Comparison of ENCODE assay signal across 1 cellular context in the genomic region with DNA sequence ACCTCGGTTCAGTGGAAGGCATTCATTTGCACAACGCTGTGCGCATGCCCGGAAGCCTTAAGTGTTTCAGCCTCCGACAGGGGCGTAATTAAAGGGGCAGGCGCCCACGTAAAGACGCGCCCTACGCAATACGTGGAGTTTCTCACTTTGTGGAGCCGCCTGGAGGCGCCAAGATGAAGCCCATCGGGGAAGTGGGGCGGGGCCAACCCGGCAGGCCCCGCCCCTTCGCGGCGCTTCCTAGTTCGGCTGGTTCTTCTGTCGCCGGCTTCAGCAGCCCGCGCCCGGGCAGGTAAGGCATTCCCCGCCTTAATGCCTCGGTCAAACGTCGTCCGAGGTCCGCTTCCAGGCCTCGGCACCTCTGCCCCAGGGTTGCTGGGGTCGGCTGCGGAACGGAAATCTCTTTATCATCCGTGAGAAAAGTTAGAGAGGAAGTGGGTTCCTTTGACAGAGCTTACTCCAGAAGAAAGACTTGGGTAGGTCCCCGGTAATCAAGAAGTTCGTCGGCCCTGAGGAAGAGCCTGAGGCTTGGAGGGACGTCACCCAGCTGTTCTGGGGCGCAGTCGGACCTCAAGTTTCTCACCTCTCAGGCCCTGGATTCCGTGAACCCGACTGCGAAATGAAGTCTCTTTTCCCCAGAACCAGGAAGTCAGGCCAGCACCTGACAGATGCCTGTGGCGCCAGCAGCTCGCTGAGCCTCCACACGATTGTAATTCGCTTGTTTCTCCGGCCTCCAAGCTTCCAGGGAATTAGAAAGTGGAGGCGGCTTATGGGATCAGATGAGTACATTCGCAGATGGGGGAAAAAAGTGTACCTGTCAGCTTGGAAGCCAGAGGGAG.
TF ChIP-seq lines count a peak whose summit lies in the region.

A gene (plus strand): TSS at position 224 of the 836 bp plus-strand sequence. CDS start 9,161 bp downstream, outside the sequence.
A gene with protein sequence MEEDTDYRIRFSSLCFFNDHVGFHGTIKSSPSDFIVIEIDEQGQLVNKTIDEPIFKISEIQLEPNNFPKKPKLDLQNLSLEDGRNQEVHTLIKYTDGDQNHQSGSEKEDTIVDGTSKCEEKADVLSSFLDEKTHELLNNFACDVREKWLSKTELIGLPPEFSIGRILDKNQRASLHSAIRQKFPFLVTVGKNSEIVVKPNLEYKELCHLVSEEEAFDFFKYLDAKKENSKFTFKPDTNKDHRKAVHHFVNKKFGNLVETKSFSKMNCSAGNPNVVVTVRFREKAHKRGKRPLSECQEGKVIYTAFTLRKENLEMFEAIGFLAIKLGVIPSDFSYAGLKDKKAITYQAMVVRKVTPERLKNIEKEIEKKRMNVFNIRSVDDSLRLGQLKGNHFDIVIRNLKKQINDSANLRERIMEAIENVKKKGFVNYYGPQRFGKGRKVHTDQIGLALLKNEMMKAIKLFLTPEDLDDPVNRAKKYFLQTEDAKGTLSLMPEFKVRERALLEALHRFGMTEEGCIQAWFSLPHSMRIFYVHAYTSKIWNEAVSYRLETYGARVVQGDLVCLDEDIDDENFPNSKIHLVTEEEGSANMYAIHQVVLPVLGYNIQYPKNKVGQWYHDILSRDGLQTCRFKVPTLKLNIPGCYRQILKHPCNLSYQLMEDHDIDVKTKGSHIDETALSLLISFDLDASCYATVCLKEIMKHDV (minus strand): TSS at position 63 of the 836 bp plus-strand sequence. CDS start 3,545 bp downstream, outside the sequence.

TF ChIP-seq in K562, 482 proteins besides CTCF, POLR2A, EP300 and RAD21 (continues in another document):
- 0 out of 2 replicates have a peak, but pooled peaks have one; percentile 8 for TF ChIP-seq MAFK (IDR thresholded peaks at IDR 0.05; ENCODE audit: low read length)
- TF ChIP-seq NCOR1 (IDR thresholded peaks at IDR 0.05) = no peak
- TF ChIP-seq, protein P1, sequence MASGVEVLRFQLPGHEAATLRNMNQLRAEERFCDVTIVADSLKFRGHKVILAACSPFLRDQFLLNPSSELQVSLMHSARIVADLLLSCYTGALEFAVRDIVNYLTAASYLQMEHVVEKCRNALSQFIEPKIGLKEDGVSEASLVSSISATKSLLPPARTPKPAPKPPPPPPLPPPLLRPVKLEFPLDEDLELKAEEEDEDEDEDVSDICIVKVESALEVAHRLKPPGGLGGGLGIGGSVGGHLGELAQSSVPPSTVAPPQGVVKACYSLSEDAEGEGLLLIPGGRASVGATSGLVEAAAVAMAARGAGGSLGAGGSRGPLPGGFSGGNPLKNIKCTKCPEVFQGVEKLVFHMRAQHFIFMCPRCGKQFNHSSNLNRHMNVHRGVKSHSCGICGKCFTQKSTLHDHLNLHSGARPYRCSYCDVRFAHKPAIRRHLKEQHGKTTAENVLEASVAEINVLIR (CRISPR knock-in tag; IDR thresholded peaks at IDR 0.05) = 0 out of 2 replicates have a peak, but pooled peaks have one; percentile 20
- TF ChIP-seq, protein P2, sequence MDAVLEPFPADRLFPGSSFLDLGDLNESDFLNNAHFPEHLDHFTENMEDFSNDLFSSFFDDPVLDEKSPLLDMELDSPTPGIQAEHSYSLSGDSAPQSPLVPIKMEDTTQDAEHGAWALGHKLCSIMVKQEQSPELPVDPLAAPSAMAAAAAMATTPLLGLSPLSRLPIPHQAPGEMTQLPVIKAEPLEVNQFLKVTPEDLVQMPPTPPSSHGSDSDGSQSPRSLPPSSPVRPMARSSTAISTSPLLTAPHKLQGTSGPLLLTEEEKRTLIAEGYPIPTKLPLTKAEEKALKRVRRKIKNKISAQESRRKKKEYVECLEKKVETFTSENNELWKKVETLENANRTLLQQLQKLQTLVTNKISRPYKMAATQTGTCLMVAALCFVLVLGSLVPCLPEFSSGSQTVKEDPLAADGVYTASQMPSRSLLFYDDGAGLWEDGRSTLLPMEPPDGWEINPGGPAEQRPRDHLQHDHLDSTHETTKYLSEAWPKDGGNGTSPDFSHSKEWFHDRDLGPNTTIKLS (IDR thresholded peaks at IDR 0.05; ENCODE audit: borderline replicate concordance, low read depth) = peak; percentile 79
- peak; percentile 63 for TF ChIP-seq POLR2B (IDR thresholded peaks at IDR 0.05; ENCODE audit: low read depth, partially characterized antibody)
- TF ChIP-seq TAF7 (tag; IDR thresholded peaks at IDR 0.05) = 0 out of 2 replicates have a peak, but pooled peaks have one; percentile 20
- no peak for TF ChIP-seq KLF10 (CRISPR knock-in tag; IDR thresholded peaks at IDR 0.05)
- no peak for TF ChIP-seq TOE1 (IDR thresholded peaks at IDR 0.05; ENCODE audit: borderline replicate concordance)
- TF ChIP-seq TOE1 (CRISPR knock-in tag; IDR thresholded peaks at IDR 0.05; ENCODE audit: borderline replicate concordance, low read depth) = no peak
- peak; percentile 47; the same call in 1 of the 2 replicates for TF ChIP-seq GABPA (tag; conservative IDR thresholded peaks at IDR 0.05; ENCODE audit: low read depth)
- TF ChIP-seq, protein P3, sequence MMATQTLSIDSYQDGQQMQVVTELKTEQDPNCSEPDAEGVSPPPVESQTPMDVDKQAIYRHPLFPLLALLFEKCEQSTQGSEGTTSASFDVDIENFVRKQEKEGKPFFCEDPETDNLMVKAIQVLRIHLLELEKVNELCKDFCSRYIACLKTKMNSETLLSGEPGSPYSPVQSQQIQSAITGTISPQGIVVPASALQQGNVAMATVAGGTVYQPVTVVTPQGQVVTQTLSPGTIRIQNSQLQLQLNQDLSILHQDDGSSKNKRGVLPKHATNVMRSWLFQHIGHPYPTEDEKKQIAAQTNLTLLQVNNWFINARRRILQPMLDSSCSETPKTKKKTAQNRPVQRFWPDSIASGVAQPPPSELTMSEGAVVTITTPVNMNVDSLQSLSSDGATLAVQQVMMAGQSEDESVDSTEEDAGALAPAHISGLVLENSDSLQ (IDR thresholded peaks at IDR 0.05) = 0 out of 2 replicates have a peak, but pooled peaks have one; percentile 28
- TF ChIP-seq, protein P4, sequence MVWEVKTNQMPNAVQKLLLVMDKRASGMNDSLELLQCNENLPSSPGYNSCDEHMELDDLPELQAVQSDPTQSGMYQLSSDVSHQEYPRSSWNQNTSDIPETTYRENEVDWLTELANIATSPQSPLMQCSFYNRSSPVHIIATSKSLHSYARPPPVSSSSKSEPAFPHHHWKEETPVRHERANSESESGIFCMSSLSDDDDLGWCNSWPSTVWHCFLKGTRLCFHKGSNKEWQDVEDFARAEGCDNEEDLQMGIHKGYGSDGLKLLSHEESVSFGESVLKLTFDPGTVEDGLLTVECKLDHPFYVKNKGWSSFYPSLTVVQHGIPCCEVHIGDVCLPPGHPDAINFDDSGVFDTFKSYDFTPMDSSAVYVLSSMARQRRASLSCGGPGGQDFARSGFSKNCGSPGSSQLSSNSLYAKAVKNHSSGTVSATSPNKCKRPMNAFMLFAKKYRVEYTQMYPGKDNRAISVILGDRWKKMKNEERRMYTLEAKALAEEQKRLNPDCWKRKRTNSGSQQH (CRISPR knock-in tag; IDR thresholded peaks at IDR 0.05) = no peak
- TF ChIP-seq, protein P5, sequence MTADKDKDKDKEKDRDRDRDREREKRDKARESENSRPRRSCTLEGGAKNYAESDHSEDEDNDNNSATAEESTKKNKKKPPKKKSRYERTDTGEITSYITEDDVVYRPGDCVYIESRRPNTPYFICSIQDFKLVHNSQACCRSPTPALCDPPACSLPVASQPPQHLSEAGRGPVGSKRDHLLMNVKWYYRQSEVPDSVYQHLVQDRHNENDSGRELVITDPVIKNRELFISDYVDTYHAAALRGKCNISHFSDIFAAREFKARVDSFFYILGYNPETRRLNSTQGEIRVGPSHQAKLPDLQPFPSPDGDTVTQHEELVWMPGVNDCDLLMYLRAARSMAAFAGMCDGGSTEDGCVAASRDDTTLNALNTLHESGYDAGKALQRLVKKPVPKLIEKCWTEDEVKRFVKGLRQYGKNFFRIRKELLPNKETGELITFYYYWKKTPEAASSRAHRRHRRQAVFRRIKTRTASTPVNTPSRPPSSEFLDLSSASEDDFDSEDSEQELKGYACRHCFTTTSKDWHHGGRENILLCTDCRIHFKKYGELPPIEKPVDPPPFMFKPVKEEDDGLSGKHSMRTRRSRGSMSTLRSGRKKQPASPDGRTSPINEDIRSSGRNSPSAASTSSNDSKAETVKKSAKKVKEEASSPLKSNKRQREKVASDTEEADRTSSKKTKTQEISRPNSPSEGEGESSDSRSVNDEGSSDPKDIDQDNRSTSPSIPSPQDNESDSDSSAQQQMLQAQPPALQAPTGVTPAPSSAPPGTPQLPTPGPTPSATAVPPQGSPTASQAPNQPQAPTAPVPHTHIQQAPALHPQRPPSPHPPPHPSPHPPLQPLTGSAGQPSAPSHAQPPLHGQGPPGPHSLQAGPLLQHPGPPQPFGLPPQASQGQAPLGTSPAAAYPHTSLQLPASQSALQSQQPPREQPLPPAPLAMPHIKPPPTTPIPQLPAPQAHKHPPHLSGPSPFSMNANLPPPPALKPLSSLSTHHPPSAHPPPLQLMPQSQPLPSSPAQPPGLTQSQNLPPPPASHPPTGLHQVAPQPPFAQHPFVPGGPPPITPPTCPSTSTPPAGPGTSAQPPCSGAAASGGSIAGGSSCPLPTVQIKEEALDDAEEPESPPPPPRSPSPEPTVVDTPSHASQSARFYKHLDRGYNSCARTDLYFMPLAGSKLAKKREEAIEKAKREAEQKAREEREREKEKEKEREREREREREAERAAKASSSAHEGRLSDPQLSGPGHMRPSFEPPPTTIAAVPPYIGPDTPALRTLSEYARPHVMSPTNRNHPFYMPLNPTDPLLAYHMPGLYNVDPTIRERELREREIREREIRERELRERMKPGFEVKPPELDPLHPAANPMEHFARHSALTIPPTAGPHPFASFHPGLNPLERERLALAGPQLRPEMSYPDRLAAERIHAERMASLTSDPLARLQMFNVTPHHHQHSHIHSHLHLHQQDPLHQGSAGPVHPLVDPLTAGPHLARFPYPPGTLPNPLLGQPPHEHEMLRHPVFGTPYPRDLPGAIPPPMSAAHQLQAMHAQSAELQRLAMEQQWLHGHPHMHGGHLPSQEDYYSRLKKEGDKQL (CRISPR knock-in tag; IDR thresholded peaks at IDR 0.05; ENCODE audit: borderline replicate concordance) = no peak
- TF ChIP-seq, protein P6, sequence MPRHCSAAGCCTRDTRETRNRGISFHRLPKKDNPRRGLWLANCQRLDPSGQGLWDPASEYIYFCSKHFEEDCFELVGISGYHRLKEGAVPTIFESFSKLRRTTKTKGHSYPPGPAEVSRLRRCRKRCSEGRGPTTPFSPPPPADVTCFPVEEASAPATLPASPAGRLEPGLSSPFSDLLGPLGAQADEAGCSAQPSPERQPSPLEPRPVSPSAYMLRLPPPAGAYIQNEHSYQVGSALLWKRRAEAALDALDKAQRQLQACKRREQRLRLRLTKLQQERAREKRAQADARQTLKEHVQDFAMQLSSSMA (CRISPR knock-in tag; IDR thresholded peaks at IDR 0.05) = no peak
- TF ChIP-seq HMG20A (CRISPR knock-in tag; conservative IDR thresholded peaks at IDR 0.05) = no peak
- TF ChIP-seq, protein P7, sequence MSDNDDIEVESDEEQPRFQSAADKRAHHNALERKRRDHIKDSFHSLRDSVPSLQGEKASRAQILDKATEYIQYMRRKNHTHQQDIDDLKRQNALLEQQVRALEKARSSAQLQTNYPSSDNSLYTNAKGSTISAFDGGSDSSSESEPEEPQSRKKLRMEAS (CRISPR knock-in tag; IDR thresholded peaks at IDR 0.05) = 0 out of 2 replicates have a peak, but pooled peaks have one; percentile 8
- peak; percentile 65 for TF ChIP-seq JUND (IDR thresholded peaks at IDR 0.05; ENCODE audit: borderline replicate concordance, low read depth, low read length)
- no peak; the same call in 2 of the 3 replicates for TF ChIP-seq JUND (tag; IDR thresholded peaks at IDR 0.05; ENCODE audit: borderline replicate concordance, low read depth, low read length)
- TF ChIP-seq, protein P8, sequence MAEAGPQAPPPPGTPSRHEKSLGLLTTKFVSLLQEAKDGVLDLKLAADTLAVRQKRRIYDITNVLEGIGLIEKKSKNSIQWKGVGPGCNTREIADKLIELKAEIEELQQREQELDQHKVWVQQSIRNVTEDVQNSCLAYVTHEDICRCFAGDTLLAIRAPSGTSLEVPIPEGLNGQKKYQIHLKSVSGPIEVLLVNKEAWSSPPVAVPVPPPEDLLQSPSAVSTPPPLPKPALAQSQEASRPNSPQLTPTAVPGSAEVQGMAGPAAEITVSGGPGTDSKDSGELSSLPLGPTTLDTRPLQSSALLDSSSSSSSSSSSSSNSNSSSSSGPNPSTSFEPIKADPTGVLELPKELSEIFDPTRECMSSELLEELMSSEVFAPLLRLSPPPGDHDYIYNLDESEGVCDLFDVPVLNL (CRISPR knock-in tag; IDR thresholded peaks at IDR 0.05; ENCODE audit: low read depth) = no peak
- no peak; the same call in 1 of the 2 replicates for TF ChIP-seq POLR2AphosphoS2 (IDR thresholded peaks at IDR 0.05; ENCODE audit: low read length)
- TF ChIP-seq HEY1 (CRISPR knock-in tag; IDR thresholded peaks at IDR 0.05; ENCODE audit: borderline replicate concordance) = no peak
- TF ChIP-seq ZNF408 (CRISPR knock-in tag; IDR thresholded peaks at IDR 0.05; ENCODE audit: low read depth) = no peak
- TF ChIP-seq CBFA2T3 (IDR thresholded peaks at IDR 0.05) = 0 out of 2 replicates have a peak, but pooled peaks have one; percentile 1
- no peak for TF ChIP-seq ZNF146 (CRISPR knock-in tag; IDR thresholded peaks at IDR 0.05; ENCODE audit: unreplicated experiment)
- TF ChIP-seq ATF7 (IDR thresholded peaks at IDR 0.05) = peak; percentile 78
- no peak for TF ChIP-seq ZNF41 (CRISPR knock-in tag; conservative IDR thresholded peaks at IDR 0.05)
- no peak for TF ChIP-seq CBFB (CRISPR knock-in tag; IDR thresholded peaks at IDR 0.05)
- TF ChIP-seq, protein P9, sequence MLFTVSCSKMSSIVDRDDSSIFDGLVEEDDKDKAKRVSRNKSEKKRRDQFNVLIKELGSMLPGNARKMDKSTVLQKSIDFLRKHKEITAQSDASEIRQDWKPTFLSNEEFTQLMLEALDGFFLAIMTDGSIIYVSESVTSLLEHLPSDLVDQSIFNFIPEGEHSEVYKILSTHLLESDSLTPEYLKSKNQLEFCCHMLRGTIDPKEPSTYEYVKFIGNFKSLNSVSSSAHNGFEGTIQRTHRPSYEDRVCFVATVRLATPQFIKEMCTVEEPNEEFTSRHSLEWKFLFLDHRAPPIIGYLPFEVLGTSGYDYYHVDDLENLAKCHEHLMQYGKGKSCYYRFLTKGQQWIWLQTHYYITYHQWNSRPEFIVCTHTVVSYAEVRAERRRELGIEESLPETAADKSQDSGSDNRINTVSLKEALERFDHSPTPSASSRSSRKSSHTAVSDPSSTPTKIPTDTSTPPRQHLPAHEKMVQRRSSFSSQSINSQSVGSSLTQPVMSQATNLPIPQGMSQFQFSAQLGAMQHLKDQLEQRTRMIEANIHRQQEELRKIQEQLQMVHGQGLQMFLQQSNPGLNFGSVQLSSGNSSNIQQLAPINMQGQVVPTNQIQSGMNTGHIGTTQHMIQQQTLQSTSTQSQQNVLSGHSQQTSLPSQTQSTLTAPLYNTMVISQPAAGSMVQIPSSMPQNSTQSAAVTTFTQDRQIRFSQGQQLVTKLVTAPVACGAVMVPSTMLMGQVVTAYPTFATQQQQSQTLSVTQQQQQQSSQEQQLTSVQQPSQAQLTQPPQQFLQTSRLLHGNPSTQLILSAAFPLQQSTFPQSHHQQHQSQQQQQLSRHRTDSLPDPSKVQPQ (CRISPR knock-in tag; IDR thresholded peaks at IDR 0.05; ENCODE audit: borderline replicate concordance) = no peak
- TF ChIP-seq RBM15 (IDR thresholded peaks at IDR 0.05; ENCODE audit: insufficient read depth, low read length) = no peak
- TF ChIP-seq CXXC5 (CRISPR knock-in tag; IDR thresholded peaks at IDR 0.05) = peak; percentile 96
- peak; percentile 58; the same call in 1 of the 2 replicates for TF ChIP-seq SP1 (CRISPR knock-in tag; IDR thresholded peaks at IDR 0.05)
- 0 out of 2 replicates have a peak, but pooled peaks have one; percentile 13 for TF ChIP-seq ZSCAN29 (IDR thresholded peaks at IDR 0.05)
